In the genomic region with DNA sequence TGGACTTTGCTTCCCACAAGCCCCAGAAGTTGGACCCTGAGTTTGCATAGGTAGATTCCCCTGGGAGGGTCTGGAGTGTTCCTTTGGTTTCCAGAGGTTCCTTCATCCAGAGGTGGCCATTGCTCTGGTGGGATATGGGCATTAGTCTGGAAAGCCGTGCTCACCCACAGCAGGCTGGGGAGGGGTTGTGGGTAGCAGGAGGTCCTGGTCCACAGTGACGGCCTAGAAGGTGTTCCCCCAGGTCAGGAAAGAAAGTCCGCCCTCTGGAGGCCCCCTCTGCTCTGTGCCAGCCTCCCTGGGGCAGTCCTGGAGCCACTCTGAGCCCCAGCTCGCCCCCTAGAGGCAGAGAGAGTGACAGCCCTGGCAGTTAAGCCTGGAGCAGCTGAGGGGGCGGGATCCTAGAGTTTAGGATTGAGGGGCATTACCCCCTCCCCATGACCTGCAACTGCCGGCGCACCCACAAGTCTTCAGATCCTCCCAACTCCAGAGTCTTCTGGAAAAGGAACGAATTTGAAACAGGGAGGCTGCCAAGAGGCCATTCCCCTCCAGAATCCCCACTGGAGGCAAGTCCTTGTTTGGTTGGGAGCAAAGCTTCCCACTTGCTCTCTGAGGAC, we compare ENCODE assay signal across 9 cellular contexts. TPM values are rescaled to one million over a fixed set of nuclear protein-coding genes. Genes with fewer than 3 reads are reported as not detected.
A peak's percentile ranks its signal among the peaks of the same experiment; 100 is the strongest.
DNase-seq lines count a peak whose midpoint lies in the region; ATAC-seq, FAIRE-seq and TF ChIP-seq lines count a peak whose summit lies in the region.
"Had no signal": no experiment of that assay in that cellular context is flagged by ENCODE, and none has a peak within 500 bp of the region (broad histone marks: within the 10 kb centered on the region; RNA-seq: fewer than 3 reads in every experiment).

No MANE protein-coding gene starts in this region.

- no peak overlapping the region for H3K4me3 ChIP-seq in CD8-positive, alpha-beta T cell (ENCODE audit: low read depth, low read length)
- no peak overlapping the region for H3K4me3 ChIP-seq in parathyroid adenoma (ENCODE audit: low read depth, low read length)

- no peak for FAIRE-seq in frontal cortex (lab: Jason Lieb, UNC)
- FAIRE-seq: TTC549 had no signal

- DNase-seq in CD8-positive, alpha-beta T cell, result peak; percentile 25 to 64 (median 47)
- peak; percentile 86 for DNase-seq in RPMI8226
- DNase-seq in activated T-helper 2 cell treated with anti-CD3 and anti-CD28 coated beads, Interferon-gamma antibody, Interleukin-2, Interleukin-4, amounts not matched to agents 10 μg/mL and 5 μg/mL and 100 μg/mL, durations not matched to agents 14 hours and 24 hours and 36 hours (ENCODE audit: low spot score), result peak; percentile 41
- peak; percentile 37 to 85 for DNase-seq in frontal cortex (ENCODE audit: low spot score in 2 of 2)
- DNase-seq in ureter (ENCODE audit: low spot score), result peak; percentile 61

- no peaks in the 10 kb centered on the region for H3K4me1 ChIP-seq in CD8-positive, alpha-beta T cell (ENCODE audit: insufficient read depth, low read length)
- no peaks in the 10 kb centered on the region for H3K4me1 ChIP-seq in parathyroid adenoma

- H3K9me3 ChIP-seq in CD8-positive, alpha-beta T cell (ENCODE audit: low read length), result no peaks in the 10 kb centered on the region
- no peaks in the 10 kb centered on the region for H3K9me3 ChIP-seq in parathyroid adenoma (ENCODE audit: control insufficient read depth, low read length)

- TF ChIP-seq CTCF in CD8-positive, alpha-beta T cell (IDR thresholded peaks at IDR 0.05), result peak; percentile 44
- TF ChIP-seq CTCF in parathyroid adenoma (IDR thresholded peaks at IDR 0.05), result peak; percentile 93

- no peaks in the 10 kb centered on the region for H3K27me3 ChIP-seq in CD8-positive, alpha-beta T cell (ENCODE audit: insufficient read depth, low read length)
- H3K27me3 ChIP-seq in parathyroid adenoma (ENCODE audit: control insufficient read depth, insufficient read depth, low read length), result no peaks in the 10 kb centered on the region

- no peak overlapping the region for H3K4me2 ChIP-seq in parathyroid adenoma (ENCODE audit: low read length)

- H3K27me3 Mint-ChIP-seq in CD8-positive, alpha-beta T cell (ENCODE audit: low read depth), result no peaks in the 10 kb centered on the region
- H3K27me3 Mint-ChIP-seq in activated T-helper 2 cell treated with anti-CD3 and anti-CD28 coated beads, Interferon-gamma antibody, Interleukin-2, Interleukin-4, amounts not matched to agents 10 μg/mL and 5 μg/mL and 100 μg/mL, durations not matched to agents 14 hours and 24 hours and 36 hours (ENCODE audit: low read depth), result no peaks in the 10 kb centered on the region

- peak; percentile 91 for ATAC-seq in CD8-positive, alpha-beta T cell
- ATAC-seq in GM19328 (IDR thresholded peaks at IDR 0.05; ENCODE audit: unreplicated experiment), result peak; percentile 90
- peak; percentile 76 for ATAC-seq in HG03439 (IDR thresholded peaks at IDR 0.05; ENCODE audit: unreplicated experiment)

- H3K36me3 Mint-ChIP-seq in CD8-positive, alpha-beta T cell, result no peaks in the 10 kb centered on the region
- no peaks in the 10 kb centered on the region for H3K36me3 Mint-ChIP-seq in activated T-helper 2 cell treated with anti-CD3 and anti-CD28 coated beads, Interferon-gamma antibody, Interleukin-2, Interleukin-4, amounts not matched to agents 10 μg/mL and 5 μg/mL and 100 μg/mL, durations not matched to agents 14 hours and 24 hours and 36 hours (ENCODE audit: low read depth)

- no peaks in the 10 kb centered on the region for H3K9me3 Mint-ChIP-seq in CD8-positive, alpha-beta T cell
- H3K9me3 Mint-ChIP-seq in activated T-helper 2 cell treated with anti-CD3 and anti-CD28 coated beads, Interferon-gamma antibody, Interleukin-2, Interleukin-4, amounts not matched to agents 10 μg/mL and 5 μg/mL and 100 μg/mL, durations not matched to agents 14 hours and 24 hours and 36 hours, result no peaks in the 10 kb centered on the region

- H3K4me1 Mint-ChIP-seq in CD8-positive, alpha-beta T cell (ENCODE audit: low read depth), result no peaks in the 10 kb centered on the region
- no peaks in the 10 kb centered on the region for H3K4me1 Mint-ChIP-seq in activated T-helper 2 cell treated with anti-CD3 and anti-CD28 coated beads, Interferon-gamma antibody, Interleukin-2, Interleukin-4, amounts not matched to agents 10 μg/mL and 5 μg/mL and 100 μg/mL, durations not matched to agents 14 hours and 24 hours and 36 hours (ENCODE audit: low read depth)

- no peaks in the 10 kb centered on the region for H3K79me2 ChIP-seq in parathyroid adenoma

- H3K27ac Mint-ChIP-seq in CD8-positive, alpha-beta T cell, result no peak overlapping the region
- no peak overlapping the region for H3K27ac Mint-ChIP-seq in activated T-helper 2 cell treated with anti-CD3 and anti-CD28 coated beads, Interferon-gamma antibody, Interleukin-2, Interleukin-4, amounts not matched to agents 10 μg/mL and 5 μg/mL and 100 μg/mL, durations not matched to agents 14 hours and 24 hours and 36 hours

- H3K36me3 ChIP-seq in CD8-positive, alpha-beta T cell (ENCODE audit: insufficient read depth, low read length), result no peaks in the 10 kb centered on the region
- no peaks in the 10 kb centered on the region for H3K36me3 ChIP-seq in parathyroid adenoma (ENCODE audit: control insufficient read depth, insufficient read depth, low read length)

- intact Hi-C loops in CD8-positive, alpha-beta T cell (cut with DNase I, micrococcal nuclease), result loop anchor here (1.0 to 5.0 kb wide), 2 partner anchors 85 to 87 kb away; no protein-coding TSS in a partner anchor
- intact Hi-C loops in activated T-helper 2 cell treated with anti-CD3 and anti-CD28 coated beads, Interferon-gamma antibody, Interleukin-2, Interleukin-4, amounts not matched to agents 10 μg/mL and 5 μg/mL and 100 μg/mL, durations not matched to agents 14 hours and 24 hours and 36 hours (cut with micrococcal nuclease), result loop anchor here (1.0 kb wide), 1 partner anchor 85 kb away; no protein-coding TSS in a partner anchor

- H3K4me3 Mint-ChIP-seq in CD8-positive, alpha-beta T cell, result no peak overlapping the region
- no peak overlapping the region for H3K4me3 Mint-ChIP-seq in activated T-helper 2 cell treated with anti-CD3 and anti-CD28 coated beads, Interferon-gamma antibody, Interleukin-2, Interleukin-4, amounts not matched to agents 10 μg/mL and 5 μg/mL and 100 μg/mL, durations not matched to agents 14 hours and 24 hours and 36 hours (ENCODE audit: low read depth)

- no peak overlapping the region for H3K9ac ChIP-seq in parathyroid adenoma

- POLR2A ChIA-PET in CD8-positive, alpha-beta T cell (lab: Charles Lee), result no interaction called here

- CTCF ChIA-PET in CD8-positive, alpha-beta T cell (lab: Charles Lee), result interaction anchor here (0.8 to 1.9 kb wide), 7 partner anchors 9 to 95 kb away, joined by 3 to 8 read pairs (median 4); a partner anchor contains a TSS

- no peak overlapping the region for H2AFZ ChIP-seq in parathyroid adenoma

- H3K27ac ChIP-seq in CD8-positive, alpha-beta T cell (ENCODE audit: low read depth, low read length), result no peak overlapping the region
- H3K27ac ChIP-seq in parathyroid adenoma, result no peak overlapping the region

RNA-seq across cellular contexts. Expression of a gene that starts 36.8 kb away (rescaled TPM):
- total RNA-seq in CD8-positive, alpha-beta T cell, result under 1 TPM; 0.11 to 0.22 TPM
- 2.4 and 3.0 TPM in 2 replicates for total RNA-seq in activated T-helper 2 cell treated with anti-CD3 and anti-CD28 coated beads, Interferon-gamma antibody, Interleukin-2, Interleukin-4, amounts not matched to agents 10 μg/mL and 5 μg/mL and 100 μg/mL, durations not matched to agents 14 hours and 24 hours and 36 hours
- total RNA-seq in frontal cortex (16.3 TPM), ureter (54.3 TPM)
